Comparison of ENCODE assay signal across 13 cellular contexts in genomic region chr2:227188292-227188691, GRCh38. TPM values are rescaled to one million over a fixed set of nuclear protein-coding genes. Genes with fewer than 3 reads are reported as not detected.
DNase-seq lines count a peak whose midpoint lies in the region; ATAC-seq and TF ChIP-seq lines count a peak whose summit lies in the region.
"Had no signal": no experiment of that assay in that cellular context is flagged by ENCODE, and none has a peak within 500 bp of the region (broad histone marks: within the 10 kb centered on the region; RNA-seq: fewer than 3 reads in every experiment).

No MANE protein-coding gene starts in this region.

- H3K9me3 Mint-ChIP-seq in CD14-positive monocyte = peaks cover 0 to 3% (median 0%) of the 10 kb centered on the region in 7 donors
- H3K9me3 Mint-ChIP-seq: stimulated activated naive CD8-positive, alpha-beta T cell treated with anti-CD3 and anti-CD28 coated beads, Interleukin-15, amount 100 ng/mL, for 72 hours had no signal

- peak; percentile 61 for ATAC-seq in GM21825 (IDR thresholded peaks at IDR 0.05; ENCODE audit: unreplicated experiment)
- ATAC-seq in right cardiac atrium = peak; percentile 79 to 88
- ATAC-seq: stimulated activated naive CD8-positive, alpha-beta T cell treated with anti-CD3 and anti-CD28 coated beads, Interleukin-15, amount 100 ng/mL, for 72 hours had no signal

- H3K27me3 ChIP-seq in BJ (ENCODE audit: control insufficient read depth, insufficient read depth, low read length) (no peaks in the 10 kb centered on the region), right cardiac atrium (ENCODE audit: control insufficient read depth, insufficient read depth) (no peaks in the 10 kb centered on the region)
- H3K27me3 ChIP-seq: neutrophil had no signal

- H3K4me1 Mint-ChIP-seq in CD14-positive monocyte = no peaks in the 10 kb centered on the region
- H3K4me1 Mint-ChIP-seq: CD4-positive, CD25-positive, alpha-beta regulatory T cell; stimulated activated naive CD8-positive, alpha-beta T cell treated with anti-CD3 and anti-CD28 coated beads, Interleukin-15, amount 100 ng/mL, for 72 hours had no signal

- no peaks in the 10 kb centered on the region for H3K36me3 ChIP-seq in BJ (ENCODE audit: control insufficient read depth, insufficient read depth, low read length)
- H3K36me3 ChIP-seq: neutrophil had no signal

- 27% methylated on average over 6 of the region's 6 CpGs for WGBS in right cardiac atrium

- CTCF ChIA-PET in BJ (lab: Yijun Ruan, JAX) = interaction anchor here (0.6 to 0.9 kb wide), 3 partner anchors 19 to 1450 kb away, joined by 3 read pairs; no protein-coding TSS in a partner anchor

- peaks cover 0 to 3% (median 3%) of the 10 kb centered on the region in 3 donors for H3K27me3 Mint-ChIP-seq in CD14-positive monocyte (ENCODE audit: low read depth in 3 of 3)

- no peaks in the 10 kb centered on the region for H3K9me3 ChIP-seq in right cardiac atrium (ENCODE audit: control insufficient read depth, low read length)
- H3K9me3 ChIP-seq: neutrophil had no signal

- no peak overlapping the region for H3K4me3 ChIP-seq in BJ (ENCODE audit: low read depth, low read length)
- no peak overlapping the region for H3K4me3 ChIP-seq in NB4 (ENCODE audit: low read depth, low read length)
- no peak overlapping the region for H3K4me3 ChIP-seq in right cardiac atrium (ENCODE audit: low read length)

- DNase-seq in BJ (ENCODE audit: low read depth) (peak; percentile 9), NB4 (ENCODE audit: low read depth) (peak; percentile 65), right cardiac atrium (no peak), CD14-positive monocyte (ENCODE audit: low spot score) (no peak), NCI-H82 treated with DMSO at 0.1 percent for 48 hours (lab: John Stamatoyannopoulos, UW; ENCODE audit: unreplicated experiment) (no peak), NCI-H524 treated with DMSO at 0.1 percent for 48 hours (lab: John Stamatoyannopoulos, UW) (no peak), NK-92 (lab: John Stamatoyannopoulos, UW; ENCODE audit: unreplicated experiment) (no peak)
- DNase-seq: CD4-positive, CD25-positive, alpha-beta regulatory T cell; NCI-H510A treated with DMSO at 0.1 percent for 48 hours; stimulated activated naive CD8-positive, alpha-beta T cell treated with anti-CD3 and anti-CD28 coated beads, Interleukin-15, amount 100 ng/mL, for 72 hours had no signal

- H3K27ac ChIP-seq in right cardiac atrium (ENCODE audit: low read length) = no peak overlapping the region
- H3K27ac ChIP-seq: neutrophil had no signal

- intact Hi-C loops in right cardiac atrium (cut with DNase I) (no loop called here), CD14-positive monocyte (cut with micrococcal nuclease) (no loop called here)

- H3K4me1 ChIP-seq in right cardiac atrium (ENCODE audit: control insufficient read depth, insufficient read depth, low read length) = peaks cover 4% of the 10 kb centered on the region

- no peak overlapping the region for H3K4me3 Mint-ChIP-seq in CD14-positive monocyte
- H3K4me3 Mint-ChIP-seq: CD4-positive, CD25-positive, alpha-beta regulatory T cell; stimulated activated naive CD8-positive, alpha-beta T cell treated with anti-CD3 and anti-CD28 coated beads, Interleukin-15, amount 100 ng/mL, for 72 hours had no signal

- no peak overlapping the region for H3K27ac Mint-ChIP-seq in CD14-positive monocyte
- H3K27ac Mint-ChIP-seq: CD4-positive, CD25-positive, alpha-beta regulatory T cell; stimulated activated naive CD8-positive, alpha-beta T cell treated with anti-CD3 and anti-CD28 coated beads, Interleukin-15, amount 100 ng/mL, for 72 hours had no signal

- no peak for TF ChIP-seq POLR2A in NB4 (IDR thresholded peaks at IDR 0.05; ENCODE audit: extremely low read depth, insufficient read length)

- TF ChIP-seq CTCF in BJ (IDR thresholded peaks at IDR 0.05; ENCODE audit: insufficient read depth, low read depth, low read length) (no peak), NB4 (IDR thresholded peaks at IDR 0.05; ENCODE audit: low read depth, low read length) (no peak), CD14-positive monocyte (IDR thresholded peaks at IDR 0.05) (no peak)

- POLR2A ChIA-PET in BJ (lab: Charles Lee) = no interaction called here

- no peaks in the 10 kb centered on the region for H3K36me3 Mint-ChIP-seq in CD14-positive monocyte
- H3K36me3 Mint-ChIP-seq: CD4-positive, CD25-positive, alpha-beta regulatory T cell had no signal

RNA-seq across cellular contexts. Expression of gene COL4A3, which starts 23.9 kb away (rescaled TPM):
- polyA plus RNA-seq in BJ (2011; rRNA removed) (0.23 and 0.29 TPM in 2 replicates), right cardiac atrium (4.7 TPM), CD14-positive monocyte (not detected)
- polyA minus RNA-seq in BJ (2011; rRNA and poly(A)+ RNA removed) = 0.05 TPM in 1 of 2 replicates, not detected in the other
- 10 to 100 TPM in 1 of 4 donors, 1 to 10 TPM in 3; 6.2 to 11.0 (median 7.1) TPM for total RNA-seq in right cardiac atrium
- total RNA-seq: activated CD8-positive, alpha-beta memory T cell treated with anti-CD3 and anti-CD28 coated beads for 36 hours; CD4-positive, CD25-positive, alpha-beta regulatory T cell had no signal
- polyA plus RNA-seq: CD4-positive, CD25-positive, alpha-beta regulatory T cell had no signal

RNA-seq across cellular contexts. Expression of gene COL4A4, which starts 24.3 kb away (rescaled TPM):
- polyA plus RNA-seq in BJ (2011; rRNA removed) (0.33 and 0.36 TPM in 2 replicates), right cardiac atrium (3.6 TPM), CD14-positive monocyte (under 1 TPM in 1 of 2 donors, not detected in 1; 0.03 TPM)
- 0.10 and 0.14 TPM in 2 replicates for polyA minus RNA-seq in BJ (2011; rRNA and poly(A)+ RNA removed)
- 10 to 100 TPM; 13.1 to 17.2 (median 15.3) TPM for total RNA-seq in right cardiac atrium
- total RNA-seq: activated CD8-positive, alpha-beta memory T cell treated with anti-CD3 and anti-CD28 coated beads for 36 hours; CD4-positive, CD25-positive, alpha-beta regulatory T cell had no signal

Comparison
In these comparisons a context has a peak if more than half of its experiments do, and no peak if none do; other contexts are left out.
1. DNase-seq: peak in BJ (single experiment) and NB4 (single experiment); none in right cardiac atrium (0 of 3), CD14-positive monocyte (single experiment), NCI-H82 treated with DMSO at 0.1 percent for 48 hours (single experiment), NCI-H524 treated with DMSO at 0.1 percent for 48 hours (single experiment) and NK-92 (single experiment).